20 cellular contexts compared by ENCODE assay signal in genomic region chr5:168184103-168184502, GRCh38.
"Had no signal": no experiment of that assay in that cellular context is flagged by ENCODE, and none has a peak within 500 bp of the region (broad histone marks: within the 10 kb centered on the region; RNA-seq: fewer than 3 reads in every experiment).

No MANE protein-coding gene starts in this region.

- H3K4me3 Mint-ChIP-seq: activated naive CD4-positive, alpha-beta T cell treated with anti-CD3 and anti-CD28 coated beads, Interleukin-2, amount 50 U/mL, for 24 hours; nephron progenitor cell had no signal

- H3K9me3 Mint-ChIP-seq: activated naive CD4-positive, alpha-beta T cell treated with anti-CD3 and anti-CD28 coated beads, Interleukin-2, amount 50 U/mL, for 24 hours had no signal

- H3K27ac ChIP-seq: ascending aorta, coronary artery, tibial nerve, VCaP had no signal

- ATAC-seq: left cardiac atrium had no signal

- H3K4me1 ChIP-seq: ascending aorta, tibial nerve had no signal

- H3K36me3 Mint-ChIP-seq: activated naive CD4-positive, alpha-beta T cell treated with anti-CD3 and anti-CD28 coated beads, Interleukin-2, amount 50 U/mL, for 24 hours had no signal

- H3K4me3 ChIP-seq: ascending aorta, coronary artery, tibial nerve had no signal

- H3K36me3 ChIP-seq: ascending aorta, tibial nerve had no signal

- DNase-seq: activated CD4-positive, alpha-beta T cell treated with anti-CD3 and anti-CD28 coated beads, Interleukin-2, amount 50 U/mL, for 1 hour; activated CD4-positive, CD25-positive, alpha-beta regulatory T cell treated with anti-CD3 and anti-CD28 coated beads, Interleukin-2, amount 50 U/mL, for 72 hours; activated gamma-delta T cell; erythroblast; foreskin melanocyte; glutamatergic neuron; hippocampal formation; left cardiac atrium; midbrain; nephron progenitor cell; nucleus accumbens; posterior cingulate gyrus; retina; stimulated activated CD8-positive, alpha-beta memory T cell treated with anti-CD3 and anti-CD28 coated beads, Interleukin-4, amount 100 ng/mL, for 48 hours; stimulated activated naive CD4-positive, alpha-beta T cell treated with Interleukin-2 at 50 U/mL for 16 hours had no signal

- H3K4me1 Mint-ChIP-seq: activated naive CD4-positive, alpha-beta T cell treated with anti-CD3 and anti-CD28 coated beads, Interleukin-2, amount 50 U/mL, for 24 hours had no signal

- H3K27me3 Mint-ChIP-seq: activated naive CD4-positive, alpha-beta T cell treated with anti-CD3 and anti-CD28 coated beads, Interleukin-2, amount 50 U/mL, for 24 hours had no signal

- H3K27me3 ChIP-seq: ascending aorta, tibial nerve had no signal
